In the genomic region with DNA sequence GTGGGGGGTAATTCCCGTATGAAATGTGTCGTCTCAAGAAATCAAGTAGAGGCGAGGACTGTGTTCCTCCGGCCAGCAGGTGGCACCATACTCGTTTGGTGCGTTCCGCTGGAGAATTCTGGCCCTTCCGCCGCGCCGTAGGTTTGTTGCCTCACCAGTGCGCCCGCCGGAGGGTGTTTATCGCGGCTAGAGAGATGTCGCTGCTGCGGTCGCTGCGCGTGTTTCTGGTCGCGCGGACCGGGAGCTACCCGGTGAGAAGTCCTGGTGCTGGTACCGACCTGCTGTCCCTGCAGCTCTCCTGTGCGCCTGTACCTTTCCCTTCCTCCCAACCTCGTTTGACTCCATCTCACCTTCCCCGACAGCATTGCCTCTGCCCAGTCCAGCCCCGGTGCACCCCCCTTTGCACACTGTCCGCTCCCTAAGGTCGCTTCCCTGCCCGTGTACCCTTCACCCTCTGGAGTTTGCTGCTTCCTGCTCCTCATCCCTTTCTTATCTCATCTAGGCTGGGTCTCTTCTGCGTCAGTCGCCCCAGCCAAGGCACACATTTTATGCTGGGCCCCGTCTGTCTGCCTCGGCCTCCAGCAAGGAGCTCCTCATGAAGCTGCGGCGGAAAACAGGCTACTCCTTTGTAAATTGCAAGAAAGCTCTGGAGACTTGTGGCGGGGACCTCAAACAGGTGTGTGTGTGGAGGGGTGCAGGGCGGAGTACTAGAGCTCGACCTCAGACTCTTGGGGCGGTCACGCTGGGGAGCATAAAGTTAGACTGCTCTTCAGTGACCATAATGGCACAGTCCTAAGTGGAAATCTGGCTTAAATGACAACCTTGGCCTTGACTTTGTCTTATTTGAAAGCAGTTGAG, we compare ENCODE assay signal across 8 cellular contexts.
A peak's percentile ranks its signal among the peaks of the same experiment; 100 is the strongest.
DNase-seq lines count a peak whose midpoint lies in the region; ATAC-seq and TF ChIP-seq lines count a peak whose summit lies in the region.

A gene (plus strand): TSS at position 180 of the 858 bp plus-strand sequence. CDS start 15 bp downstream, at position 195.

- DNase-seq in DMS153 (lab: John Stamatoyannopoulos, UW) (peak; percentile 70), HuH-7.5 (ENCODE audit: low spot score) (peak; percentile 76), activated T-cell treated with anti-CD3 and anti-CD28 coated beads for 24 hours (ENCODE audit: low read depth) (peak; percentile 94), epithelial cell of prostate (ENCODE audit: low read depth, low spot score) (peak; percentile 67)
- DNase-seq in stimulated activated CD8-positive, alpha-beta memory T cell treated with anti-CD3 and anti-CD28 coated beads, Interleukin-4, amount 100 ng/mL, for 48 hours, result peak; percentile 99

- H3K27ac ChIP-seq in OCI-LY3 (ENCODE audit: low read length), result no peak within 1 kb of the TSS
- H3K27ac ChIP-seq in epithelial cell of prostate, result peak within 1 kb of the TSS; percentile 23
- peak within 1 kb of the TSS; percentile 27 to 75 for H3K27ac ChIP-seq in mucosa of rectum (ENCODE audit: low read depth in 2 of 2, low read length in 2 of 2)

- H3K79me2 ChIP-seq in OCI-LY3 (ENCODE audit: low read length), result peaks cover 19% of the 10 kb centered on the region

- H3K4me3 ChIP-seq in OCI-LY3 (ENCODE audit: low read length) (peak within 1 kb of the TSS; percentile 89), mucosa of rectum (ENCODE audit: low read length in 2 of 2) (peak within 1 kb of the TSS; percentile 94 to 99)

- H3K27me3 ChIP-seq in OCI-LY3 (ENCODE audit: low read depth, low read length) (no peaks in the 10 kb centered on the region), mucosa of rectum (ENCODE audit: control insufficient read depth in 2 of 2, insufficient read depth in 2 of 2, low read length in 2 of 2) (no peaks in the 10 kb centered on the region)

- peaks cover 13% of the 10 kb centered on the region for H3K4me1 ChIP-seq in OCI-LY3 (ENCODE audit: low read length)
- H3K4me1 ChIP-seq in mucosa of rectum (ENCODE audit: control insufficient read depth in 2 of 2, insufficient read depth in 2 of 2, low read length in 2 of 2), result peaks cover 9 to 11% of the 10 kb centered on the region in 2 donors

- ATAC-seq in GM21526 (IDR thresholded peaks at IDR 0.05; ENCODE audit: low FRiP score, unreplicated experiment), result peak; percentile 75

- H3K4me2 ChIP-seq in OCI-LY3 (ENCODE audit: low read length), result peak within 1 kb of the TSS; percentile 88

- H4K20me1 ChIP-seq in OCI-LY3 (ENCODE audit: insufficient read depth, low read length), result no peaks in the 10 kb centered on the region

- TF ChIP-seq CTCF in OCI-LY3 (IDR thresholded peaks at IDR 0.05; ENCODE audit: low read depth, low read length), result peak; percentile 91

- H3K9me3 ChIP-seq in OCI-LY3 (ENCODE audit: insufficient read depth, low read length) (no peaks in the 10 kb centered on the region), mucosa of rectum (ENCODE audit: control insufficient read depth in 2 of 2, low read length in 2 of 2) (no peaks in the 10 kb centered on the region)

- H3K36me3 ChIP-seq in OCI-LY3 (replicated peaks; ENCODE audit: low read depth, low read length), result peaks cover 27% of the 10 kb centered on the region
- peaks cover 15 to 27% of the 10 kb centered on the region in 2 donors for H3K36me3 ChIP-seq in mucosa of rectum (ENCODE audit: control insufficient read depth in 2 of 2, insufficient read depth in 2 of 2, low read length in 2 of 2)

- peak within 1 kb of the TSS; percentile 69 for H3K9ac ChIP-seq in OCI-LY3 (ENCODE audit: low read length)
- peak within 1 kb of the TSS; percentile 76 to 93 for H3K9ac ChIP-seq in mucosa of rectum (ENCODE audit: low read depth in 1 of 2, low read length in 2 of 2)

- H2AFZ ChIP-seq in OCI-LY3 (ENCODE audit: low read depth, low read length), result peak within 1 kb of the TSS; percentile 89
